In genomic region chr10:67884313-67884841, GRCh38 we compare ENCODE assay signal across 8 cellular contexts. TPM values are rescaled to one million over a fixed set of nuclear protein-coding genes. Genes with fewer than 3 reads are reported as not detected.
A peak's percentile ranks its signal among the peaks of the same experiment; 100 is the strongest.
DNase-seq lines count a peak whose midpoint lies in the region; ATAC-seq and TF ChIP-seq lines count a peak whose summit lies in the region.

Gene SIRT1 (plus strand): TSS chr10:67884656. CDS start chr10:67884722, 66 bp downstream.

- CTCF ChIA-PET in activated B cell treated with CpG ODN at 0.5 μM for 24 hours (lab: Charles Lee) = interaction anchor here (1.1 kb wide), 2 partner anchors 29 to 35 kb away, joined by 3 to 7 read pairs; no protein-coding TSS in a partner anchor

- H3K27ac Mint-ChIP-seq in activated B cell treated with CpG ODN at 0.5 μM for 24 hours (peak within 1 kb of the TSS; percentile 96), immature natural killer cell (peak within 1 kb of the TSS; percentile 91 to 97 (median 94))

- TF ChIP-seq CTCF in AG09309 (IDR thresholded peaks at IDR 0.05; ENCODE audit: control insufficient read depth, insufficient read depth, low read depth, low read length, missing control alignments) = no peak
- no peak for TF ChIP-seq CTCF in activated B cell treated with CpG ODN at 0.5 μM for 24 hours (IDR thresholded peaks at IDR 0.05)
- no peak for TF ChIP-seq CTCF in cardiac fibroblast (IDR thresholded peaks at IDR 0.05; ENCODE audit: low read depth, low read length)

- intact Hi-C loops in activated B cell treated with CpG ODN at 0.5 μM for 24 hours (cut with micrococcal nuclease) = loop anchor here (1.0 to 10.0 kb wide), 7 partner anchors 29 to 1020 kb away; partner anchors contain the start of genes DDX50, HERC4 and RUFY2

- H3K9me3 Mint-ChIP-seq in activated B cell treated with CpG ODN at 0.5 μM for 24 hours (no peaks in the 10 kb centered on the region), immature natural killer cell (no peaks in the 10 kb centered on the region)

- peaks cover 31% of the 10 kb centered on the region for H3K4me1 Mint-ChIP-seq in activated B cell treated with CpG ODN at 0.5 μM for 24 hours
- peaks cover 32 to 49% of the 10 kb centered on the region in 2 donors for H3K4me1 Mint-ChIP-seq in immature natural killer cell

- TF ChIP-seq POLR2A in GM18951 (IDR thresholded peaks at IDR 0.05; ENCODE audit: extremely low read depth, insufficient read depth, insufficient read length) = peak; percentile 98

- H3K4me3 ChIP-seq in AG09309 (ENCODE audit: control insufficient read depth, low read depth, low read length) (peak within 1 kb of the TSS; percentile 77), cardiac fibroblast (replicated peaks in 1 of 2; ENCODE audit: low read depth in 2 of 2, low read length in 2 of 2) (peak within 1 kb of the TSS; percentile 69 to 86)

- peak; percentile 88 for ATAC-seq in HG03175 (IDR thresholded peaks at IDR 0.05; ENCODE audit: unreplicated experiment)
- peak; percentile 81 for ATAC-seq in activated B cell treated with CpG ODN at 0.5 μM for 24 hours (ENCODE audit: low read depth)

- POLR2A ChIA-PET in activated B cell treated with CpG ODN at 0.5 μM for 24 hours (lab: Charles Lee) = interaction anchor here (0.5 to 4.1 kb wide), 12 partner anchors 9 to 448 kb away, joined by 3 to 28 read pairs (median 4); partner anchors contain the start of genes HERC4, HNRNPH3 and PBLD

- in situ Hi-C loops in GM18951 (cut with MboI; ENCODE audit: low sequenced_read_pairs, unreplicated experiment) = no loop called here

- H3K4me3 Mint-ChIP-seq in activated B cell treated with CpG ODN at 0.5 μM for 24 hours = peak within 1 kb of the TSS; percentile 92
- H3K4me3 Mint-ChIP-seq in immature natural killer cell = peak within 1 kb of the TSS; percentile 85 to 99 (median 95)

- DNase-seq in AG09309 (ENCODE audit: low read depth) (peak; percentile 67), NCI-H2227 treated with DMSO at 0.1 percent for 48 hours (lab: John Stamatoyannopoulos, UW) (peak; percentile 87), activated B cell treated with CpG ODN at 0.5 μM for 24 hours (peak; percentile 97), cardiac fibroblast (ENCODE audit: low read depth in 2 of 2) (peak; percentile 94 to 97), immature natural killer cell (peak; percentile 93 to 96 (median 95)), smooth muscle cell of the brain vasculature (ENCODE audit: low read depth, low spot score) (peak; percentile 87)

- H3K36me3 Mint-ChIP-seq in activated B cell treated with CpG ODN at 0.5 μM for 24 hours (ENCODE audit: low read depth) (peaks cover 33% of the 10 kb centered on the region), immature natural killer cell (peaks cover 13 to 22% (median 18%) of the 10 kb centered on the region in 3 donors)

- H3K27me3 Mint-ChIP-seq in activated B cell treated with CpG ODN at 0.5 μM for 24 hours = no peaks in the 10 kb centered on the region
- H3K27me3 Mint-ChIP-seq in immature natural killer cell (ENCODE audit: low read depth in 3 of 3) = peaks cover 15 to 22% (median 18%) of the 10 kb centered on the region in 3 donors

RNA-seq across cellular contexts. Expression of gene SIRT1, which starts in this region (rescaled TPM):
- total RNA-seq in activated B cell treated with CpG ODN at 0.5 μM for 24 hours = 30.1 and 31.6 TPM in 2 replicates
- 10 to 100 TPM in 1 of 3 donors, 1 to 10 TPM in 2; 3.4 to 16.2 (median 7.3) TPM for polyA plus RNA-seq in immature natural killer cell

Comparison
In these comparisons a context has a peak if more than half of its experiments do, and no peak if none do; other contexts are left out.
1. Peak in every context shown above with its lines: DNase-seq, ATAC-seq and H3K4me3 ChIP-seq.